ENCODE assay signal across 1 cellular context in genomic region chr6:56490994-56491393, GRCh38.
TF ChIP-seq lines count a peak whose summit lies in the region.

No MANE protein-coding gene starts in this region.

TF ChIP-seq in SK-N-SH treated with all-trans-retinoic acid at 6 μM for 48 hours, 23 proteins besides CTCF, POLR2A, EP300 and RAD21 (continued from another document):
- TF ChIP-seq, protein P1, sequence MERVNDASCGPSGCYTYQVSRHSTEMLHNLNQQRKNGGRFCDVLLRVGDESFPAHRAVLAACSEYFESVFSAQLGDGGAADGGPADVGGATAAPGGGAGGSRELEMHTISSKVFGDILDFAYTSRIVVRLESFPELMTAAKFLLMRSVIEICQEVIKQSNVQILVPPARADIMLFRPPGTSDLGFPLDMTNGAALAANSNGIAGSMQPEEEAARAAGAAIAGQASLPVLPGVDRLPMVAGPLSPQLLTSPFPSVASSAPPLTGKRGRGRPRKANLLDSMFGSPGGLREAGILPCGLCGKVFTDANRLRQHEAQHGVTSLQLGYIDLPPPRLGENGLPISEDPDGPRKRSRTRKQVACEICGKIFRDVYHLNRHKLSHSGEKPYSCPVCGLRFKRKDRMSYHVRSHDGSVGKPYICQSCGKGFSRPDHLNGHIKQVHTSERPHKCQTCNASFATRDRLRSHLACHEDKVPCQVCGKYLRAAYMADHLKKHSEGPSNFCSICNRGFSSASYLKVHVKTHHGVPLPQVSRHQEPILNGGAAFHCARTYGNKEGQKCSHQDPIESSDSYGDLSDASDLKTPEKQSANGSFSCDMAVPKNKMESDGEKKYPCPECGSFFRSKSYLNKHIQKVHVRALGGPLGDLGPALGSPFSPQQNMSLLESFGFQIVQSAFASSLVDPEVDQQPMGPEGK (CRISPR knock-in tag; IDR thresholded peaks at IDR 0.05; ENCODE audit: borderline replicate concordance) = no peak
- no peak for TF ChIP-seq ZFP30 (CRISPR knock-in tag; IDR thresholded peaks at IDR 0.05)
- no peak for TF ChIP-seq RARB (CRISPR knock-in tag; IDR thresholded peaks at IDR 0.05)
- TF ChIP-seq, protein P2, sequence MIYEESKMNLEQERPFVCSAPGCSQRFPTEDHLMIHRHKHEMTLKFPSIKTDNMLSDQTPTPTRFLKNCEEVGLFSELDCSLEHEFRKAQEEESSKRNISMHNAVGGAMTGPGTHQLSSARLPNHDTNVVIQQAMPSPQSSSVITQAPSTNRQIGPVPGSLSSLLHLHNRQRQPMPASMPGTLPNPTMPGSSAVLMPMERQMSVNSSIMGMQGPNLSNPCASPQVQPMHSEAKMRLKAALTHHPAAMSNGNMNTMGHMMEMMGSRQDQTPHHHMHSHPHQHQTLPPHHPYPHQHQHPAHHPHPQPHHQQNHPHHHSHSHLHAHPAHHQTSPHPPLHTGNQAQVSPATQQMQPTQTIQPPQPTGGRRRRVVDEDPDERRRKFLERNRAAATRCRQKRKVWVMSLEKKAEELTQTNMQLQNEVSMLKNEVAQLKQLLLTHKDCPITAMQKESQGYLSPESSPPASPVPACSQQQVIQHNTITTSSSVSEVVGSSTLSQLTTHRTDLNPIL (CRISPR knock-in tag; IDR thresholded peaks at IDR 0.05; ENCODE audit: low read depth) = no peak
- no peak for TF ChIP-seq TOX (CRISPR knock-in tag; IDR thresholded peaks at IDR 0.05; ENCODE audit: borderline replicate concordance)
- no peak for TF ChIP-seq ZFP3 (CRISPR knock-in tag; IDR thresholded peaks at IDR 0.05)
- TF ChIP-seq PPARA (CRISPR knock-in tag; IDR thresholded peaks at IDR 0.05; ENCODE audit: borderline replicate concordance) = no peak
- no peak for TF ChIP-seq OSR1 (CRISPR knock-in tag; IDR thresholded peaks at IDR 0.05)
- no peak for TF ChIP-seq BACH2 (CRISPR knock-in tag; IDR thresholded peaks at IDR 0.05; ENCODE audit: borderline replicate concordance)
- TF ChIP-seq SNAI2 (CRISPR knock-in tag; IDR thresholded peaks at IDR 0.05) = no peak
